In genomic region chr1:228272331-228272791, GRCh38 we compare ENCODE assay signal across 1 cellular context.
TF ChIP-seq lines count a peak whose summit lies in the region.

No MANE protein-coding gene starts in this region.

TF ChIP-seq in SK-N-SH, 30 proteins besides CTCF, POLR2A, EP300 and RAD21 (continued from another document):
- TF ChIP-seq, protein P1, sequence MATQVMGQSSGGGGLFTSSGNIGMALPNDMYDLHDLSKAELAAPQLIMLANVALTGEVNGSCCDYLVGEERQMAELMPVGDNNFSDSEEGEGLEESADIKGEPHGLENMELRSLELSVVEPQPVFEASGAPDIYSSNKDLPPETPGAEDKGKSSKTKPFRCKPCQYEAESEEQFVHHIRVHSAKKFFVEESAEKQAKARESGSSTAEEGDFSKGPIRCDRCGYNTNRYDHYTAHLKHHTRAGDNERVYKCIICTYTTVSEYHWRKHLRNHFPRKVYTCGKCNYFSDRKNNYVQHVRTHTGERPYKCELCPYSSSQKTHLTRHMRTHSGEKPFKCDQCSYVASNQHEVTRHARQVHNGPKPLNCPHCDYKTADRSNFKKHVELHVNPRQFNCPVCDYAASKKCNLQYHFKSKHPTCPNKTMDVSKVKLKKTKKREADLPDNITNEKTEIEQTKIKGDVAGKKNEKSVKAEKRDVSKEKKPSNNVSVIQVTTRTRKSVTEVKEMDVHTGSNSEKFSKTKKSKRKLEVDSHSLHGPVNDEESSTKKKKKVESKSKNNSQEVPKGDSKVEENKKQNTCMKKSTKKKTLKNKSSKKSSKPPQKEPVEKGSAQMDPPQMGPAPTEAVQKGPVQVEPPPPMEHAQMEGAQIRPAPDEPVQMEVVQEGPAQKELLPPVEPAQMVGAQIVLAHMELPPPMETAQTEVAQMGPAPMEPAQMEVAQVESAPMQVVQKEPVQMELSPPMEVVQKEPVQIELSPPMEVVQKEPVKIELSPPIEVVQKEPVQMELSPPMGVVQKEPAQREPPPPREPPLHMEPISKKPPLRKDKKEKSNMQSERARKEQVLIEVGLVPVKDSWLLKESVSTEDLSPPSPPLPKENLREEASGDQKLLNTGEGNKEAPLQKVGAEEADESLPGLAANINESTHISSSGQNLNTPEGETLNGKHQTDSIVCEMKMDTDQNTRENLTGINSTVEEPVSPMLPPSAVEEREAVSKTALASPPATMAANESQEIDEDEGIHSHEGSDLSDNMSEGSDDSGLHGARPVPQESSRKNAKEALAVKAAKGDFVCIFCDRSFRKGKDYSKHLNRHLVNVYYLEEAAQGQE (IDR thresholded peaks at IDR 0.05; ENCODE audit: low read depth, low read length) = no peak
- no peak for TF ChIP-seq NFIC (IDR thresholded peaks at IDR 0.05; ENCODE audit: borderline replicate concordance)
- TF ChIP-seq, protein P2, sequence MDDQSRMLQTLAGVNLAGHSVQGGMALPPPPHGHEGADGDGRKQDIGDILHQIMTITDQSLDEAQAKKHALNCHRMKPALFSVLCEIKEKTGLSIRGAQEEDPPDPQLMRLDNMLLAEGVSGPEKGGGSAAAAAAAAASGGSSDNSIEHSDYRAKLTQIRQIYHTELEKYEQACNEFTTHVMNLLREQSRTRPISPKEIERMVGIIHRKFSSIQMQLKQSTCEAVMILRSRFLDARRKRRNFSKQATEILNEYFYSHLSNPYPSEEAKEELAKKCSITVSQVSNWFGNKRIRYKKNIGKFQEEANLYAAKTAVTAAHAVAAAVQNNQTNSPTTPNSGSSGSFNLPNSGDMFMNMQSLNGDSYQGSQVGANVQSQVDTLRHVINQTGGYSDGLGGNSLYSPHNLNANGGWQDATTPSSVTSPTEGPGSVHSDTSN (IDR thresholded peaks at IDR 0.05) = no peak
- no peak for TF ChIP-seq TCF12 (IDR thresholded peaks at IDR 0.05)
- TF ChIP-seq EZH2phosphoT487 (IDR thresholded peaks at IDR 0.05; ENCODE audit: borderline replicate concordance, low read depth) = no peak
- TF ChIP-seq, protein P3, sequence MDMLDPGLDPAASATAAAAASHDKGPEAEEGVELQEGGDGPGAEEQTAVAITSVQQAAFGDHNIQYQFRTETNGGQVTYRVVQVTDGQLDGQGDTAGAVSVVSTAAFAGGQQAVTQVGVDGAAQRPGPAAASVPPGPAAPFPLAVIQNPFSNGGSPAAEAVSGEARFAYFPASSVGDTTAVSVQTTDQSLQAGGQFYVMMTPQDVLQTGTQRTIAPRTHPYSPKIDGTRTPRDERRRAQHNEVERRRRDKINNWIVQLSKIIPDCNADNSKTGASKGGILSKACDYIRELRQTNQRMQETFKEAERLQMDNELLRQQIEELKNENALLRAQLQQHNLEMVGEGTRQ (IDR thresholded peaks at IDR 0.05; ENCODE audit: borderline replicate concordance, low read depth, low read length) = no peak
- no peak for TF ChIP-seq YY1 (IDR thresholded peaks at IDR 0.05; ENCODE audit: low read depth)
- TF ChIP-seq, protein P4, sequence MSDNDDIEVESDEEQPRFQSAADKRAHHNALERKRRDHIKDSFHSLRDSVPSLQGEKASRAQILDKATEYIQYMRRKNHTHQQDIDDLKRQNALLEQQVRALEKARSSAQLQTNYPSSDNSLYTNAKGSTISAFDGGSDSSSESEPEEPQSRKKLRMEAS (IDR thresholded peaks at IDR 0.05; ENCODE audit: low read depth) = no peak
- TF ChIP-seq USF1 (IDR thresholded peaks at IDR 0.05; ENCODE audit: borderline replicate concordance, low read depth) = no peak
- TF ChIP-seq NRF1 (IDR thresholded peaks at IDR 0.05; ENCODE audit: low read depth, low read length) = no peak
- no peak for TF ChIP-seq POLR2AphosphoS5 (IDR thresholded peaks at IDR 0.05; ENCODE audit: low read depth, low read length)
- TF ChIP-seq RXRA (IDR thresholded peaks at IDR 0.05; ENCODE audit: borderline replicate concordance, low read depth) = no peak
- TF ChIP-seq FOXM1 (IDR thresholded peaks at IDR 0.05; ENCODE audit: low read depth) = no peak
- no peak for TF ChIP-seq GABPA (IDR thresholded peaks at IDR 0.05; ENCODE audit: low read depth)
- no peak for TF ChIP-seq RFX5 (IDR thresholded peaks at IDR 0.05; ENCODE audit: low read length)
- TF ChIP-seq SIN3A (IDR thresholded peaks at IDR 0.05; ENCODE audit: borderline replicate concordance, low read depth, low read length) = no peak
